11 cellular contexts compared by ENCODE assay signal in the genomic region with DNA sequence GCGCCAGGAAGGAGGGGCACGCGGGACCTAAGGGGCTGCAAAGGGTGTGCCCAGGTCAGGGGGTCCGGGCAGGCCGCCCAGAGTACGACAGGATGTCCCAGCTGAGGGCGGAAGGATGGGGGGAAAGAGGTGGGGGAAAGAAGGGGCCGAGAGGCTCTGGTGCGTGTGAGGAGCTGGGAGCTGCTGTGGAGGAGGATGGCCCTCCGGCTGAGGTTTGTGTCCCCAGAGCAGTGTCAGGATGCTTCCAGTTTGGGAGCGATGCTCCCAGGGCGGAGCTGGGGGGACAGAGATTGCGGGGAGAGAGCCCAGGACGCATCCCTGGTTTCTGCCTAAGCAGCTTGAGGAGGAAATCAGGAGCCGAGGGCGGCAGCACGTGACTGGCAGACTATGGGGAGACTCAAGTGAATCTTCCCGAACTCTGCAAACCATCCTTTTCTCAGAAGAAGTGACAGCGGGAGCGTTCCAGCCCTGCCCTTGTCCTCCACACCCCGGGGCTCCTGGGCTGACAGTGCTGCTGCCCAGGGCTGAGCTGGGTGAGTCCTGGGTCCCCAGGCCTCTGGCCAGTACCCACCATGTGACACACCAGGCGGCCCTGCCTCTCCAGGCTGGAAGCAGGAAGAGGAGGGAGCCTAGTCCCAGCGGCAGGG.
"Had no signal": no experiment of that assay in that cellular context is flagged by ENCODE, and none has a peak within 500 bp of the region (broad histone marks: within the 10 kb centered on the region; RNA-seq: fewer than 3 reads in every experiment).

No MANE protein-coding gene starts in this region.

- ATAC-seq: mucosa of descending colon had no signal

- H3K9me3 Mint-ChIP-seq: nephron progenitor cell; T-helper 2 cell treated with Interferon-gamma antibody and Interleukin-4, amounts not matched to agents 5 μg/mL and 100 μg/mL, for 36 hours had no signal

- DNase-seq: activated effector memory CD4-positive, alpha-beta T cell treated with Interleukin-2 at 50 U/mL for 16 hours; activated T-cell treated with anti-CD3 and anti-CD28 coated beads for 4 hours; nephron progenitor cell; stimulated activated CD4-positive, alpha-beta T cell treated with anti-CD3 and anti-CD28 coated beads, Interleukin-4, amount 100 ng/mL, for 1 hour; stimulated activated CD8-positive, alpha-beta memory T cell treated with anti-CD3 and anti-CD28 coated beads, Interleukin-4, amount 100 ng/mL, for 48 hours had no signal

- FAIRE-seq: endometrium had no signal

- H3K9me3 ChIP-seq: esophagus muscularis mucosa, mucosa of descending colon, ovary had no signal

- H3K27me3 Mint-ChIP-seq: activated naive CD8-positive, alpha-beta T cell had no signal

- H3K27ac Mint-ChIP-seq: activated naive CD8-positive, alpha-beta T cell; nephron progenitor cell had no signal

- H3K4me1 ChIP-seq: esophagus muscularis mucosa had no signal

- H3K36me3 Mint-ChIP-seq: activated naive CD8-positive, alpha-beta T cell had no signal

- H3K4me3 Mint-ChIP-seq: activated naive CD8-positive, alpha-beta T cell; nephron progenitor cell; T-helper 2 cell treated with Interferon-gamma antibody and Interleukin-4, amounts not matched to agents 5 μg/mL and 100 μg/mL, for 36 hours had no signal

- H3K4me3 ChIP-seq: esophagus muscularis mucosa, mucosa of descending colon, ovary had no signal

- H3K27me3 ChIP-seq: esophagus muscularis mucosa, ovary had no signal

- H3K36me3 ChIP-seq: ovary had no signal

- H3K27ac ChIP-seq: esophagus muscularis mucosa, ovary had no signal
